Comparison of ENCODE assay signal across 9 cellular contexts in genomic region chr10:103481974-103482531, GRCh38. TPM values are rescaled to one million over a fixed set of nuclear protein-coding genes. Genes with fewer than 3 reads are reported as not detected.
DNase-seq lines count a peak whose midpoint lies in the region; ATAC-seq and TF ChIP-seq lines count a peak whose summit lies in the region.
"Had no signal": no experiment of that assay in that cellular context is flagged by ENCODE, and none has a peak within 500 bp of the region (broad histone marks: within the 10 kb centered on the region; RNA-seq: fewer than 3 reads in every experiment).

No MANE protein-coding gene starts in this region.

- POLR2A ChIA-PET in AG04449 (lab: Yijun Ruan, JAX), result no interaction called here

- intact Hi-C loops in right lobe of liver (cut with DNase I) (no loop called here), uterus (cut with DNase I; ENCODE audit: low total_unique reads) (loop anchor here (5.0 to 10.0 kb wide), 2 partner anchors 65 to 203 kb away; no protein-coding TSS in a partner anchor)

- H3K9me3 ChIP-seq in right lobe of liver (no peaks in the 10 kb centered on the region), uterus (no peaks in the 10 kb centered on the region)

- DNase-seq in AG04449 (ENCODE audit: low read depth, low spot score), result no peak
- peak; percentile 47 for DNase-seq in GF-D8 (lab: John Stamatoyannopoulos, UW)
- peak; percentile 43 for DNase-seq in OCI-M2 (lab: John Stamatoyannopoulos, UW; ENCODE audit: unreplicated experiment)
- peak; percentile 75 for DNase-seq in cerebellar cortex (ENCODE audit: low spot score)
- no peak for DNase-seq in right lobe of liver
- no peak for DNase-seq in uterus

- H3K36me3 ChIP-seq in right lobe of liver (no peaks in the 10 kb centered on the region), uterus (no peaks in the 10 kb centered on the region)

- peak; percentile 60 for ATAC-seq in HG03460 (IDR thresholded peaks at IDR 0.05; ENCODE audit: unreplicated experiment)
- peak; percentile 64 to 82 (median 74) for ATAC-seq in right lobe of liver
- ATAC-seq in GM19467 (IDR thresholded peaks at IDR 0.05; ENCODE audit: unreplicated experiment), result no peak

- H3K27me3 ChIP-seq in right lobe of liver (no peaks in the 10 kb centered on the region), uterus (no peaks in the 10 kb centered on the region)

- no peak for TF ChIP-seq POLR2A in right lobe of liver (IDR thresholded peaks at IDR 0.05)
- no peak for TF ChIP-seq POLR2A in uterus (IDR thresholded peaks at IDR 0.05)

- H3K4me3 ChIP-seq in AG04449 (ENCODE audit: low read depth, low read length) (no peak overlapping the region), right lobe of liver (no peak overlapping the region), uterus (no peak overlapping the region)

- TF ChIP-seq CTCF in AG04449 (IDR thresholded peaks at IDR 0.05; ENCODE audit: insufficient read depth, low read length, missing control alignments) (peak; percentile 72), right lobe of liver (IDR thresholded peaks at IDR 0.05) (peak; percentile 52 to 62 (median 60)), uterus (IDR thresholded peaks at IDR 0.05) (peak; percentile 56 to 78 (median 61))

- CTCF ChIA-PET in AG04449 (lab: Yijun Ruan, JAX), result interaction anchor here (0.9 to 5.3 kb wide), 16 partner anchors 9 to 111 kb away, joined by 3 to 250 read pairs (median 6); no protein-coding TSS in a partner anchor

- 39% methylated on average over 11 of the region's 12 CpGs for WGBS in right lobe of liver (ENCODE audit: insufficient coverage, low coverage, low lambda C conversion rate, missing lambda C conversion rate)

- H3K27ac ChIP-seq in right lobe of liver (no peak overlapping the region), uterus (peak overlapping the region in 1 of 2 donors; percentile 17)

- H3K4me1 ChIP-seq in right lobe of liver (no peaks in the 10 kb centered on the region), uterus (peaks cover 0 to 4% of the 10 kb centered on the region in 2 donors)

RNA-seq across cellular contexts. Expression of gene CALHM3, which starts 3.0 kb away (rescaled TPM):
- total RNA-seq in right lobe of liver (not detected), uterus (not detected)
- total RNA-seq: mononuclear cell had no signal

RNA-seq across cellular contexts. Expression of gene NEURL1, which starts 11.5 kb away (rescaled TPM):
- 1 to 10 TPM in 2 of 6 experiments, under 1 TPM in 3, not detected in 1; 0.10 to 1.6 (median 0.83) TPM for total RNA-seq in right lobe of liver
- total RNA-seq in uterus, result 10 to 100 TPM in 2 of 4 donors, 1 to 10 TPM in 2; 3.8 to 46.1 (median 14.1) TPM

RNA-seq across cellular contexts. Expression of gene CALHM1, which starts 23.4 kb away (rescaled TPM):
- not detected for total RNA-seq in right lobe of liver
- not detected for total RNA-seq in uterus
- total RNA-seq: mononuclear cell had no signal

RNA-seq across cellular contexts. Expression of gene CALHM2, which starts 29.9 kb away (rescaled TPM):
- total RNA-seq in right lobe of liver, result 1 to 10 TPM; 2.3 to 5.7 (median 3.7) TPM
- total RNA-seq in uterus, result 10 to 100 TPM; 29.7 to 98.7 (median 46.8) TPM

Comparison
In these comparisons a context has a peak if more than half of its experiments do, and no peak if none do; other contexts are left out.
1. DNase-seq: peak in GF-D8 (single experiment), OCI-M2 (single experiment) and cerebellar cortex (single experiment); none in AG04449 (single experiment), right lobe of liver (0 of 3) and uterus (0 of 2).
2. Peak in every context shown above with its lines, with median percentiles within 50 percentile points of each other: CTCF ChIP-seq.